In genomic region chr16:9316615-9317014, GRCh38 we compare ENCODE assay signal across 1 cellular context.
TF ChIP-seq lines count a peak whose summit lies in the region.

No MANE protein-coding gene starts in this region.

TF ChIP-seq in HepG2, 621 proteins besides CTCF, POLR2A, EP300 and RAD21 (continued from another document and continues in another):
- TF ChIP-seq AKNA (CRISPR knock-in tag; IDR thresholded peaks at IDR 0.05; ENCODE audit: borderline replicate concordance) (no peak), ESRRA (CRISPR knock-in tag; IDR thresholded peaks at IDR 0.05; ENCODE audit: low read depth) (no peak), ZNF746 (CRISPR knock-in tag; IDR thresholded peaks at IDR 0.05) (no peak), AHR (CRISPR knock-in tag; IDR thresholded peaks at IDR 0.05) (no peak), ZNF280D (CRISPR knock-in tag; IDR thresholded peaks at IDR 0.05) (no peak), ZNF564 (CRISPR knock-in tag; IDR thresholded peaks at IDR 0.05) (no peak), ATRX (CRISPR knock-in tag; IDR thresholded peaks at IDR 0.05; ENCODE audit: borderline replicate concordance) (no peak), ZNF431 (CRISPR knock-in tag; IDR thresholded peaks at IDR 0.05; ENCODE audit: borderline replicate concordance, low read depth) (no peak), GZF1 (CRISPR knock-in tag; IDR thresholded peaks at IDR 0.05) (no peak), FOXP1 (IDR thresholded peaks at IDR 0.05) (no peak), FOXP1 (CRISPR knock-in tag; IDR thresholded peaks at IDR 0.05) (peak; percentile 61; the same call in 1 of the 2 replicates), ETS1 (CRISPR knock-in tag; IDR thresholded peaks at IDR 0.05) (no peak), NCOA1 (CRISPR knock-in tag; IDR thresholded peaks at IDR 0.05) (no peak), RFXANK (CRISPR knock-in tag; IDR thresholded peaks at IDR 0.05) (no peak), MIER3 (CRISPR knock-in tag; IDR thresholded peaks at IDR 0.05; ENCODE audit: borderline replicate concordance) (peak; percentile 68; the same call in 1 of the 2 replicates), ZNF724P (CRISPR knock-in tag; IDR thresholded peaks at IDR 0.05; ENCODE audit: borderline replicate concordance) (no peak), ZNF30 (CRISPR knock-in tag; IDR thresholded peaks at IDR 0.05) (no peak), SRF (IDR thresholded peaks at IDR 0.05; ENCODE audit: low read depth, low read length) (no peak), JUNB (CRISPR knock-in tag; IDR thresholded peaks at IDR 0.05; ENCODE audit: borderline replicate concordance) (no peak), ZNF646 (CRISPR knock-in tag; IDR thresholded peaks at IDR 0.05) (no peak), PAXIP1 (CRISPR knock-in tag; conservative IDR thresholded peaks at IDR 0.05) (peak; percentile 69), ZNF513 (CRISPR knock-in tag; conservative IDR thresholded peaks at IDR 0.05) (no peak), SETDB1 (CRISPR knock-in tag; IDR thresholded peaks at IDR 0.05; ENCODE audit: borderline replicate concordance) (no peak), ZNF235 (CRISPR knock-in tag; IDR thresholded peaks at IDR 0.05; ENCODE audit: borderline replicate concordance) (no peak), ZNF672 (CRISPR knock-in tag; IDR thresholded peaks at IDR 0.05) (no peak), KLF6 (CRISPR knock-in tag; IDR thresholded peaks at IDR 0.05) (no peak; the same call in 1 of the 2 replicates), ZNF225 (CRISPR knock-in tag; IDR thresholded peaks at IDR 0.05) (no peak), NCOR1 (IDR thresholded peaks at IDR 0.05; ENCODE audit: borderline replicate concordance, low read length) (no peak), TAF1 (CRISPR knock-in tag; IDR thresholded peaks at IDR 0.05) (no peak)
